Comparison of ENCODE assay signal across 32 cellular contexts in genomic region chr16:48850097-48850496, GRCh38.
"Had no signal": no experiment of that assay in that cellular context is flagged by ENCODE, and none has a peak within 500 bp of the region (broad histone marks: within the 10 kb centered on the region; RNA-seq: fewer than 3 reads in every experiment).

No MANE protein-coding gene starts in this region.

- DNase-seq: activated B cell treated with CpG ODN at 0.5 μM for 24 hours; activated CD4-positive, alpha-beta memory T cell treated with anti-CD3 and anti-CD28 coated beads for 36 hours; activated CD4-positive, alpha-beta T cell treated with anti-CD3 and anti-CD28 coated beads for 4 hours; activated CD4-positive, alpha-beta T cell treated with anti-CD3 and anti-CD28 coated beads, Interleukin-2, amount 50 U/mL, for 1 hour; activated CD4-positive, CD25-positive, alpha-beta regulatory T cell treated with anti-CD3 and anti-CD28 coated beads, Interleukin-2, amount 50 U/mL, for 72 hours; activated CD8-positive, alpha-beta memory T cell treated with anti-CD3 and anti-CD28 coated beads, Interleukin-2, amount 50 U/mL, for 4 hours; activated effector memory CD4-positive, alpha-beta T cell treated with Interleukin-2 at 50 U/mL for 16 hours; activated naive CD4-positive, alpha-beta T cell; activated naive CD4-positive, alpha-beta T cell treated with anti-CD3 and anti-CD28 coated beads, Interleukin-2, amount 50 U/mL, for 16 hours; activated naive CD8-positive, alpha-beta T cell treated with anti-CD3 and anti-CD28 coated beads, Interleukin-2, amount 10 ng/mL, durations not matched to agents 7 days and 5 days; activated T-cell treated with anti-CD3 and anti-CD28 coated beads, Interleukin-2, amount 50 U/mL, for 48 hours; amygdala; body of pancreas; caudate nucleus; cerebellar nuclear complex; Karpas-422; NCI-H1105; NCI-H1417 treated with DMSO at 0.1 percent for 48 hours; NCI-H187 treated with DMSO at 0.1 percent for 48 hours; NCI-H2081; NCI-H345; NCI-H524 treated with DMSO at 0.1 percent for 48 hours; NCI-H748 treated with DMSO at 0.1 percent for 48 hours; PC-9; SHP77; SW 1271; T-helper 1 cell; T-helper 2 cell; T-helper 9 cell had no signal

- H3K27me3 ChIP-seq: body of pancreas, breast epithelium, SJSA1 had no signal

- H3K9me3 ChIP-seq: body of pancreas, breast epithelium, SJSA1 had no signal

- H3K27ac ChIP-seq: body of pancreas, breast epithelium, PC-9, SJSA1, VCaP had no signal

- H3K36me3 ChIP-seq: breast epithelium, SJSA1 had no signal

- H2AFZ ChIP-seq: PC-9 had no signal

- H3K4me1 ChIP-seq: body of pancreas, breast epithelium, SJSA1 had no signal

- H3K4me3 ChIP-seq: body of pancreas, breast epithelium, PC-9, SJSA1 had no signal

- ATAC-seq: body of pancreas had no signal

- H3K4me2 ChIP-seq: PC-9 had no signal
